11 cellular contexts compared by ENCODE assay signal in the genomic region with DNA sequence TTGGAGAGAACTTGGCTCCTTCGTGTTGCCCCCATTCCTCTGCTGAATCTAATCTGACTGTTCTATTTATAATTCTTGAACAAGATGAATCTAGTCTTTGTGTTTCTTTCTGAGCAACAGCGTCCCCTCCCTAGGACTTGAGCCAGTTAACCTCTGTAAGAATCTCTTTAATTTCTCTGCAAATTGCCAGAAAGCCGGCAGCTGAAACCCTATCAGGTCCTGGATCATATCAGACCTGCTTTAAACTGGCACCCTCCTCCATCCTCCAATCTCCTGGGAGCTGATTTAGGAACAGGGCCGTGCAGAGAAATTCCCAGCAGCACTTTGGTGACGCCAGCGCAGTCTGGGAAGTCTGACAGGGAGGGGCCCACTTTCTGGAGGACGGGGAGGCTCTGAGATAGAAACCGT.
DNase-seq lines count a peak whose midpoint lies in the region; ATAC-seq, FAIRE-seq and TF ChIP-seq lines count a peak whose summit lies in the region.
"Had no signal": no experiment of that assay in that cellular context is flagged by ENCODE, and none has a peak within 500 bp of the region (broad histone marks: within the 10 kb centered on the region; RNA-seq: fewer than 3 reads in every experiment).

No MANE protein-coding gene starts in this region.

- H3K9me3 ChIP-seq in liver (ENCODE audit: control insufficient read depth in 4 of 4, low read length in 3 of 4) (peaks cover 0 to 7% (median 1%) of the 10 kb centered on the region in 4 donors), HepG2 (ENCODE audit: low read length) (no peaks in the 10 kb centered on the region), left ventricle myocardium inferior (replicated peaks) (peaks cover 15% of the 10 kb centered on the region)
- H3K9me3 ChIP-seq in effector memory CD4-positive, alpha-beta T cell (ENCODE audit: control insufficient read depth, low read length), result peaks cover 3% of the 10 kb centered on the region

- intact Hi-C loops in HepG2 (cut with micrococcal nuclease; ENCODE audit: unreplicated experiment), result no loop called here
- intact Hi-C loops in left ventricle myocardium inferior (cut with micrococcal nuclease), result no loop called here

- CTCF ChIA-PET in HepG2 (lab: Yijun Ruan, JAX; ENCODE audit: low intra/inter-chr PET ratio, low total read pairs), result no interaction called here

- H3K27me3 ChIP-seq in liver (ENCODE audit: control insufficient read depth in 4 of 4, insufficient read depth in 4 of 4, low read length in 3 of 4) (no peaks in the 10 kb centered on the region), HepG2 (ENCODE audit: control insufficient read depth in 1 of 2, insufficient read depth in 2 of 2, low read length in 2 of 2) (no peaks in the 10 kb centered on the region), left ventricle myocardium inferior (ENCODE audit: low read depth) (no peaks in the 10 kb centered on the region)
- H3K27me3 ChIP-seq in effector memory CD4-positive, alpha-beta T cell (replicated peaks; ENCODE audit: control insufficient read depth, insufficient read depth, low read length, poor library complexity, severe bottlenecking), result no peaks in the 10 kb centered on the region

- H3K4me3 ChIP-seq in liver (ENCODE audit: low read depth in 1 of 3, low read length in 3 of 3) (no peak overlapping the region), HepG2 (replicated peaks in 1 of 3; ENCODE audit: insufficient read depth in 1 of 3, low read depth in 2 of 3, low read length in 3 of 3) (no peak overlapping the region), left ventricle myocardium inferior (peak overlapping the region; percentile 32)
- no peak overlapping the region for H3K4me3 ChIP-seq in effector memory CD4-positive, alpha-beta T cell (ENCODE audit: insufficient read depth, low read depth, low read length, poor library complexity, severe bottlenecking)

- no peak overlapping the region for H3K4me2 ChIP-seq in HepG2 (ENCODE audit: low read depth, low read length)

- H3K36me3 ChIP-seq in liver (ENCODE audit: control insufficient read depth in 4 of 4, insufficient read depth in 3 of 4, low read depth in 1 of 4, low read length in 3 of 4) (no peaks in the 10 kb centered on the region), HepG2 (replicated peaks in 1 of 2; ENCODE audit: control insufficient read depth in 1 of 2, insufficient read depth in 2 of 2, low read length in 2 of 2) (no peaks in the 10 kb centered on the region), left ventricle myocardium inferior (no peaks in the 10 kb centered on the region)
- no peaks in the 10 kb centered on the region for H3K36me3 ChIP-seq in effector memory CD4-positive, alpha-beta T cell (ENCODE audit: control insufficient read depth, insufficient read depth, low read length)

- H3K9ac ChIP-seq in liver (ENCODE audit: low read depth in 1 of 2, low read length in 2 of 2), result no peak overlapping the region
- no peak overlapping the region for H3K9ac ChIP-seq in HepG2 (ENCODE audit: insufficient read depth, low read depth, low read length)

- TF ChIP-seq CTCF in liver (IDR thresholded peaks at IDR 0.05; ENCODE audit: low read depth, low read length, missing input control) (no peak), HepG2 (CRISPR knock-in tag; IDR thresholded peaks at IDR 0.05) (no peak), left ventricle myocardium inferior (IDR thresholded peaks at IDR 0.05; ENCODE audit: borderline replicate concordance) (peak; percentile 22)

- no peak overlapping the region for H2AFZ ChIP-seq in HepG2 (ENCODE audit: low read length)

- in situ Hi-C loops in HepG2 (cut with HindIII; ENCODE audit: extremely low pct_ligation_motif_present, low pct_unique_long_range_greater_than_20kb), result no loop called here

- no peak for ATAC-seq in HepG2
- ATAC-seq in GM21529 (IDR thresholded peaks at IDR 0.05; ENCODE audit: unreplicated experiment), result no peak
- ATAC-seq in GM21717 (IDR thresholded peaks at IDR 0.05; ENCODE audit: unreplicated experiment), result no peak

- TF ChIP-seq POLR2A in HepG2 (IDR thresholded peaks at IDR 0.05; ENCODE audit: insufficient read depth in 1 of 2, low read depth in 2 of 2, low read length in 2 of 2), result no peak

- TF ChIP-seq RAD21 in liver (IDR thresholded peaks at IDR 0.05) (no peak), HepG2 (CRISPR knock-in tag; IDR thresholded peaks at IDR 0.05) (no peak)

- WGBS in liver, result 60% methylated on average over 8 of the region's 8 CpGs
- 33% methylated on average over 8 of the region's 8 CpGs for WGBS in HepG2 (ENCODE audit: low lambda C conversion rate)

- no peaks in the 10 kb centered on the region for H3K4me1 ChIP-seq in liver (ENCODE audit: control insufficient read depth in 4 of 4, insufficient read depth in 4 of 4, low read length in 3 of 4)
- no peaks in the 10 kb centered on the region for H3K4me1 ChIP-seq in HepG2 (ENCODE audit: insufficient read depth, low read length)
- H3K4me1 ChIP-seq in left ventricle myocardium inferior, result peaks cover 31% of the 10 kb centered on the region
- no peaks in the 10 kb centered on the region for H3K4me1 ChIP-seq in effector memory CD4-positive, alpha-beta T cell (ENCODE audit: control insufficient read depth, insufficient read depth, low read length, poor library complexity, severe bottlenecking)

- H3K79me2 ChIP-seq in HepG2 (ENCODE audit: insufficient read depth, low read length), result no peaks in the 10 kb centered on the region

- POLR2A ChIA-PET in HepG2 (lab: Yijun Ruan, JAX), result no interaction called here

- TF ChIP-seq EP300 in HepG2 (IDR thresholded peaks at IDR 0.05; ENCODE audit: low read depth in 2 of 2, low read length in 2 of 2), result no peak
- no peak for TF ChIP-seq EP300 in HepG2 (CRISPR knock-in tag; IDR thresholded peaks at IDR 0.05; ENCODE audit: borderline replicate concordance)

- no peak for FAIRE-seq in HepG2 (lab: Jason Lieb, UNC)

- no peak overlapping the region for H3K27ac ChIP-seq in liver (ENCODE audit: low read depth in 1 of 2, low read length in 2 of 2)
- H3K27ac ChIP-seq in HepG2 (ENCODE audit: extremely low read length, insufficient read depth, low read length), result no peak overlapping the region
- H3K27ac ChIP-seq in left ventricle myocardium inferior (replicated peaks), result peak overlapping the region; percentile 87
- H3K27ac ChIP-seq in effector memory CD4-positive, alpha-beta T cell (ENCODE audit: insufficient read depth, low read length, poor library complexity, severe bottlenecking), result no peak overlapping the region

- H4K20me1 ChIP-seq in HepG2 (ENCODE audit: insufficient read depth, low read length), result no peaks in the 10 kb centered on the region

- DNase-seq in HepG2 (ENCODE audit: low spot score) (no peak), left ventricle myocardium inferior (peak; percentile 79), pons (ENCODE audit: low spot score) (peak; percentile 89), GOT3 (lab: John Stamatoyannopoulos, UW) (no peak)
- no peak for DNase-seq in effector memory CD4-positive, alpha-beta T cell
- DNase-seq: 8988T, NCI-H1694 treated with DMSO at 0.1 percent for 48 hours, T-helper 1 cell had no signal

- no TSS peak for BruUV-seq in HepG2 (replicated peaks; lab: Mats Ljungman, UMichigan)

TF ChIP-seq in liver, 16 proteins besides CTCF, POLR2A, EP300 and RAD21:
- TF ChIP-seq RXRA (IDR thresholded peaks at IDR 0.05) (no peak), NR2F2 (IDR thresholded peaks at IDR 0.05) (peak; percentile 64)

TF ChIP-seq in HepG2, 621 proteins besides CTCF, POLR2A, EP300 and RAD21:
- TF ChIP-seq, protein P1, sequence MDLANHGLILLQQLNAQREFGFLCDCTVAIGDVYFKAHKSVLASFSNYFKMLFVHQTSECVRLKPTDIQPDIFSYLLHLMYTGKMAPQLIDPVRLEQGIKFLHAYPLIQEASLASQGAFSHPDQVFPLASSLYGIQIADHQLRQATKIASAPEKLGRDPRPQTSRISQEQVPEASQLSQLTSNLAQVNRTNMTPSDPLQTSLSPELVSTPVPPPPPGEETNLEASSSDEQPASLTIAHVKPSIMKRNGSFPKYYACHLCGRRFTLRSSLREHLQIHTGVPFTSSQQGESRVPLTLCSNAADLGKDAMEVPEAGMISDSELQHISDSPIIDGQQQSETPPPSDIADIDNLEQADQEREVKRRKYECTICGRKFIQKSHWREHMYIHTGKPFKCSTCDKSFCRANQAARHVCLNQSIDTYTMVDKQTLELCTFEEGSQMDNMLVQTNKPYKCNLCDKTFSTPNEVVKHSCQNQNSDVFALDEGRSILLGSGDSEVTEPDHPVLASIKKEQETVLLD (CRISPR knock-in tag; IDR thresholded peaks at IDR 0.05; ENCODE audit: low read depth), result no peak
- no peak for TF ChIP-seq TAF15 (IDR thresholded peaks at IDR 0.05; ENCODE audit: low read depth, low read length, poor library complexity, severe bottlenecking)
- no peak for TF ChIP-seq FOXK1 (CRISPR knock-in tag; IDR thresholded peaks at IDR 0.05; ENCODE audit: borderline replicate concordance, low read depth)
- TF ChIP-seq FIP1L1 (IDR thresholded peaks at IDR 0.05; ENCODE audit: borderline replicate concordance, insufficient read depth, low read depth, low read length), result no peak

Comparison
In these comparisons a context has a peak if more than half of its experiments do, and no peak if none do; other contexts are left out.
1. DNase-seq: peak in left ventricle myocardium inferior (single experiment) and pons (single experiment); none in HepG2 (single experiment), GOT3 (single experiment) and effector memory CD4-positive, alpha-beta T cell (0 of 3).